In the genomic region with DNA sequence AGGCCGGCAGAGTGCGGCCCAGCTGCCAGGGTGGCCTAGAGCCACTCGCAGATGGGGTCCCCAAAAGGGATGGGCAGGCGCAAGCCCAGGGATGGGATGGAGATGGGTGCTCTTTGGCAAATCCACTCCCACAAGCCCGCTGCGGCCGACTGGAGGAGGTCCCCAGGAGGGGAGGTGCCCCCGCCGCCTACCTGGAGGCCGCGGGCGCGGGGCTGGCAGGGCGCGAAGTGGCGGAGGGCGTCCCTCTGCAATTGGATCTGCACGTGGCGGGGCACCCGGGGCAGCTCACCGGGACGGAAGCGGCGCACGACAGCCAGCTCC, we compare ENCODE assay signal across 8 cellular contexts. TPM values are rescaled to one million over a fixed set of nuclear protein-coding genes. Genes with fewer than 3 reads are reported as not detected.
DNase-seq lines count a peak whose midpoint lies in the region; ATAC-seq, FAIRE-seq and TF ChIP-seq lines count a peak whose summit lies in the region.

No MANE protein-coding gene starts in this region.

- no peak for FAIRE-seq in pancreas (lab: Jason Lieb, UNC)

- WGBS in pancreas, 2 donors: 0 to 1% methylated on average over 15 to 25 of the region's 25 CpGs

- H3K4me1 ChIP-seq in HEK293 (ENCODE audit: control insufficient read depth, insufficient read depth, low read length): peaks cover 13% of the 10 kb centered on the region; the same call in 1 of the 2 replicates
- H3K4me1 ChIP-seq in Peyer's patch: peaks cover 0 to 25% (median 4%) of the 10 kb centered on the region in 4 donors
- H3K4me1 ChIP-seq in pancreas: peaks cover 6 to 16% (median 9%) of the 10 kb centered on the region in 3 donors

- DNase-seq in Peyer's patch (no peak), epithelial cell of prostate (ENCODE audit: low read depth, low spot score) (no peak), pancreas (no peak), NCI-H748 (lab: John Stamatoyannopoulos, UW; ENCODE audit: unreplicated experiment) (no peak), NCI-H2196 treated with DMSO at 0.1 percent for 48 hours (lab: John Stamatoyannopoulos, UW; ENCODE audit: unreplicated experiment) (no peak), germinal center (ENCODE audit: low spot score) (no peak)

- H3K36me3 ChIP-seq in HEK293 (ENCODE audit: control insufficient read depth in 2 of 2, insufficient read depth in 1 of 2, low read length in 2 of 2) (peaks cover 4 to 23% of the 10 kb centered on the region in 2 experiments), Peyer's patch (peaks cover 0 to 19% (median 0%) of the 10 kb centered on the region in 3 donors), pancreas (no peaks in the 10 kb centered on the region)

- peak; percentile 68 to 69 for TF ChIP-seq POLR2A in Peyer's patch (IDR thresholded peaks at IDR 0.05)

- ATAC-seq in GM18502 (IDR thresholded peaks at IDR 0.05; ENCODE audit: poor library complexity, unreplicated experiment) (peak; percentile 15), pancreas (peak; percentile 5 to 24 (median 9))

- H3K9me3 ChIP-seq in HEK293 (ENCODE audit: control insufficient read depth, insufficient read depth, low read depth, low read length) (no peaks in the 10 kb centered on the region), Peyer's patch (no peaks in the 10 kb centered on the region), pancreas (no peaks in the 10 kb centered on the region)

- CTCF ChIA-PET in HEK293 (lab: Yijun Ruan, JAX): interaction anchor here (0.6 to 3.3 kb wide), 5 partner anchors 19 to 258 kb away, joined by 3 to 12 read pairs (median 4); a partner anchor contains a TSS

- TF ChIP-seq CTCF in HEK293 (tag by site-specific recombination; IDR thresholded peaks at IDR 0.05) (peak; percentile 12; the same call in 1 of the 2 replicates), Peyer's patch (IDR thresholded peaks at IDR 0.05) (no peak), pancreas (IDR thresholded peaks at IDR 0.05) (no peak)

- H3K27me3 ChIP-seq in Peyer's patch (no peaks in the 10 kb centered on the region), pancreas (no peaks in the 10 kb centered on the region)

- peak overlapping the region; percentile 59 for H3K4me3 ChIP-seq in HEK293 (ENCODE audit: low read depth, low read length)
- H3K4me3 ChIP-seq in Peyer's patch: peak overlapping the region; percentile 76 to 96 (median 82)
- peak overlapping the region; percentile 54 to 82 (median 68) for H3K4me3 ChIP-seq in pancreas

- POLR2A ChIA-PET in HEK293 (lab: Yijun Ruan, JAX): interaction anchor here (0.6 to 8.1 kb wide), 9 partner anchors 8 to 295 kb away, joined by 3 to 170 read pairs (median 5); a partner anchor contains a TSS

- intact Hi-C loops in pancreas (cut with DNase I): no loop called here

- H3K27ac ChIP-seq in HEK293 (ENCODE audit: extremely low read depth, low read depth, low read length): peak overlapping the region; percentile 97
- H3K27ac ChIP-seq in Peyer's patch: peak overlapping the region; percentile 97 to 100 (median 100)
- peak overlapping the region; percentile 85 for H3K27ac ChIP-seq in epithelial cell of prostate
- H3K27ac ChIP-seq in pancreas: peak overlapping the region; percentile 95 to 98 (median 98)

TF ChIP-seq in HEK293, 187 proteins besides CTCF, POLR2A, EP300 and RAD21 (continues in another document):
- TF ChIP-seq ZNF324 (tag by site-specific recombination; IDR thresholded peaks at IDR 0.05) (peak; percentile 88), ZBTB48 (tag by site-specific recombination; IDR thresholded peaks at IDR 0.05) (peak; percentile 71), MZF1 (tag by site-specific recombination; IDR thresholded peaks at IDR 0.05; ENCODE audit: borderline replicate concordance) (peak; percentile 30; the same call in 1 of the 2 replicates), ZFP69B (tag by site-specific recombination; IDR thresholded peaks at IDR 0.05) (peak; percentile 35; the same call in 1 of the 2 replicates), KLF8 (tag by site-specific recombination; IDR thresholded peaks at IDR 0.05) (peak; percentile 97), ZNF404 (tag by site-specific recombination; IDR thresholded peaks at IDR 0.05) (no peak), HOXD13 (CRISPR knock-in tag; IDR thresholded peaks at IDR 0.05; ENCODE audit: borderline replicate concordance) (no peak), ZEB2 (tag by site-specific recombination; IDR thresholded peaks at IDR 0.05) (peak; percentile 53; the same call in 1 of the 2 replicates), GFI1B (tag by site-specific recombination; IDR thresholded peaks at IDR 0.05) (no peak), ZNF600 (tag by site-specific recombination; IDR thresholded peaks at IDR 0.05) (peak; percentile 62), OVOL3 (tag by site-specific recombination; IDR thresholded peaks at IDR 0.05) (0 out of 2 replicates have a peak, but pooled peaks have one; percentile 49), ZNF394 (tag by site-specific recombination; IDR thresholded peaks at IDR 0.05; ENCODE audit: borderline replicate concordance) (peak; percentile 20; the same call in 1 of the 2 replicates), SP7 (tag by site-specific recombination; IDR thresholded peaks at IDR 0.05) (peak; percentile 76), ZBTB20 (tag by site-specific recombination; IDR thresholded peaks at IDR 0.05) (peak; percentile 94), ZBTB1 (tag by site-specific recombination; IDR thresholded peaks at IDR 0.05) (no peak)
- TF ChIP-seq, protein P1, sequence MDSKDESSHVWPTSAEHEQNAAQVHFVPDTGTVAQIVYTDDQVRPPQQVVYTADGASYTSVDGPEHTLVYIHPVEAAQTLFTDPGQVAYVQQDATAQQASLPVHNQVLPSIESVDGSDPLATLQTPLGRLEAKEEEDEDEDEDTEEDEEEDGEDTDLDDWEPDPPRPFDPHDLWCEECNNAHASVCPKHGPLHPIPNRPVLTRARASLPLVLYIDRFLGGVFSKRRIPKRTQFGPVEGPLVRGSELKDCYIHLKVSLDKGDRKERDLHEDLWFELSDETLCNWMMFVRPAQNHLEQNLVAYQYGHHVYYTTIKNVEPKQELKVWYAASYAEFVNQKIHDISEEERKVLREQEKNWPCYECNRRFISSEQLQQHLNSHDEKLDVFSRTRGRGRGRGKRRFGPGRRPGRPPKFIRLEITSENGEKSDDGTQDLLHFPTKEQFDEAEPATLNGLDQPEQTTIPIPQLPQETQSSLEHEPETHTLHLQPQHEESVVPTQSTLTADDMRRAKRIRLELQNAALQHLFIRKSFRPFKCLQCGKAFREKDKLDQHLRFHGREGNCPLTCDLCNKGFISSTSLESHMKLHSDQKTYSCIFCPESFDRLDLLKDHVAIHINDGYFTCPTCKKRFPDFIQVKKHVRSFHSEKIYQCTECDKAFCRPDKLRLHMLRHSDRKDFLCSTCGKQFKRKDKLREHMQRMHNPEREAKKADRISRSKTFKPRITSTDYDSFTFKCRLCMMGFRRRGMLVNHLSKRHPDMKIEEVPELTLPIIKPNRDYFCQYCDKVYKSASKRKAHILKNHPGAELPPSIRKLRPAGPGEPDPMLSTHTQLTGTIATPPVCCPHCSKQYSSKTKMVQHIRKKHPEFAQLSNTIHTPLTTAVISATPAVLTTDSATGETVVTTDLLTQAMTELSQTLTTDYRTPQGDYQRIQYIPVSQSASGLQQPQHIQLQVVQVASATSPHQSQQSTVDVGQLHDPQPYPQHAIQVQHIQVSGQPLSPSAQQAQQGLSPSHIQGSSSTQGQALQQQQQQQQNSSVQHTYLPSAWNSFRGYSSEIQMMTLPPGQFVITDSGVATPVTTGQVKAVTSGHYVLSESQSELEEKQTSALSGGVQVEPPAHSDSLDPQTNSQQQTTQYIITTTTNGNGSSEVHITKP (tag by site-specific recombination; IDR thresholded peaks at IDR 0.05): peak; percentile 32
- TF ChIP-seq, protein P2, sequence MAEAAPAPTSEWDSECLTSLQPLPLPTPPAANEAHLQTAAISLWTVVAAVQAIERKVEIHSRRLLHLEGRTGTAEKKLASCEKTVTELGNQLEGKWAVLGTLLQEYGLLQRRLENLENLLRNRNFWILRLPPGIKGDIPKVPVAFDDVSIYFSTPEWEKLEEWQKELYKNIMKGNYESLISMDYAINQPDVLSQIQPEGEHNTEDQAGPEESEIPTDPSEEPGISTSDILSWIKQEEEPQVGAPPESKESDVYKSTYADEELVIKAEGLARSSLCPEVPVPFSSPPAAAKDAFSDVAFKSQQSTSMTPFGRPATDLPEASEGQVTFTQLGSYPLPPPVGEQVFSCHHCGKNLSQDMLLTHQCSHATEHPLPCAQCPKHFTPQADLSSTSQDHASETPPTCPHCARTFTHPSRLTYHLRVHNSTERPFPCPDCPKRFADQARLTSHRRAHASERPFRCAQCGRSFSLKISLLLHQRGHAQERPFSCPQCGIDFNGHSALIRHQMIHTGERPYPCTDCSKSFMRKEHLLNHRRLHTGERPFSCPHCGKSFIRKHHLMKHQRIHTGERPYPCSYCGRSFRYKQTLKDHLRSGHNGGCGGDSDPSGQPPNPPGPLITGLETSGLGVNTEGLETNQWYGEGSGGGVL (tag by site-specific recombination; IDR thresholded peaks at IDR 0.05): peak; percentile 18
- TF ChIP-seq, protein P3, sequence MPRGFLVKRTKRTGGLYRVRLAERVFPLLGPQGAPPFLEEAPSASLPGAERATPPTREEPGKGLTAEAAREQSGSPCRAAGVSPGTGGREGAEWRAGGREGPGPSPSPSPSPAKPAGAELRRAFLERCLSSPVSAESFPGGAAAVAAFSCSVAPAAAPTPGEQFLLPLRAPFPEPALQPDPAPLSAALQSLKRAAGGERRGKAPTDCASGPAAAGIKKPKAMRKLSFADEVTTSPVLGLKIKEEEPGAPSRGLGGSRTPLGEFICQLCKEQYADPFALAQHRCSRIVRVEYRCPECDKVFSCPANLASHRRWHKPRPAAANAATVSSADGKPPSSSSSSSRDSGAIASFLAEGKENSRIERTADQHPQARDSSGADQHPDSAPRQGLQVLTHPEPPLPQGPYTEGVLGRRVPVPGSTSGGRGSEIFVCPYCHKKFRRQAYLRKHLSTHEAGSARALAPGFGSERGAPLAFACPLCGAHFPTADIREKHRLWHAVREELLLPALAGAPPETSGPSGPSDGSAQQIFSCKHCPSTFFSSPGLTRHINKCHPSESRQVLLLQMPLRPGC (tag by site-specific recombination; IDR thresholded peaks at IDR 0.05): peak; percentile 38; the same call in 1 of the 2 replicates

RNA-seq across cellular contexts. Expression of a gene that starts 0.7 kb away (rescaled TPM):
- 10 to 100 TPM; 16.5 to 39.2 (median 21.4) TPM for total RNA-seq in Peyer's patch
- total RNA-seq in pancreas: 10 to 100 TPM in 2 of 6 donors, 1 to 10 TPM in 4; 4.1 to 12.8 (median 5.6) TPM
- polyA plus RNA-seq in pancreas: 10 to 100 TPM; 18.0 to 25.9 TPM

RNA-seq across cellular contexts. Expression of a gene that starts 4.7 kb away (rescaled TPM):
- total RNA-seq in Peyer's patch: 10 to 100 TPM; 29.9 to 43.1 (median 32.0) TPM
- 10 to 100 TPM; 24.8 to 29.7 (median 26.2) TPM for total RNA-seq in pancreas
- 10 to 100 TPM; 28.8 to 31.6 TPM for polyA plus RNA-seq in pancreas

RNA-seq across cellular contexts. Expression of a gene that starts 16.0 kb away (rescaled TPM):
- total RNA-seq in Peyer's patch (10 to 100 TPM; 10.5 to 23.9 (median 15.0) TPM), pancreas (10 to 100 TPM in 1 of 6 donors, 1 to 10 TPM in 5; 4.5 to 10.3 (median 6.0) TPM)
- 1 to 10 TPM; 4.9 to 5.9 TPM for polyA plus RNA-seq in pancreas

RNA-seq across cellular contexts. Expression of a gene that starts 19.3 kb away (rescaled TPM):
- 100 to 1,000 TPM in 3 of 4 donors, 10 to 100 TPM in 1; 79.3 to 149 (median 116) TPM for total RNA-seq in Peyer's patch
- total RNA-seq in pancreas: 10 to 100 TPM; 32.6 to 82.2 (median 45.0) TPM
- 100 to 1,000 TPM; 154 to 166 TPM for polyA plus RNA-seq in pancreas

RNA-seq across cellular contexts. Expression of a gene that starts 50.8 kb away (rescaled TPM):
- total RNA-seq in Peyer's patch (10 to 100 TPM in 1 of 4 donors, 1 to 10 TPM in 3; 1.6 to 19.0 (median 5.2) TPM), pancreas (10 to 100 TPM in 4 of 6 donors, 1 to 10 TPM in 2; 6.4 to 19.6 (median 10.3) TPM)
- polyA plus RNA-seq in pancreas: 10 to 100 TPM; 29.9 to 90.7 TPM
